8 cellular contexts compared by ENCODE assay signal in the genomic region with DNA sequence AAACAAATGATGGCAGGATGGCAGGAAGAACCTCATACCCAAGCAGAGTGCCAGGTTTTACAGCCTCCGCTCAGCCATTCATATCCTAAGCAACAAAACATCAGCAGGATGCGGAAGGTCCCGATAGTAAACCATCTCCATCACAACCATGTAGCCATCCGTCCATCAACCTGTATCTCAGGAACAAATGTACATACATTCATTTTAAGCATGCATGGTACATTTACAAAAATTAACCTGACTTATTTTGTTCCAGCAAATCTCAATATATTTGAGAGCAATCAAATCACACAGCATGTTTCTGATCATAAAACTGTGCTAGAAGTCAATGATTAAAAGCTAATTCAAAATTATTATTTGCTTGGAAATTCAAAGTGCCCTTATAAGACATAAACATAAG. TPM values are rescaled to one million over a fixed set of nuclear protein-coding genes. Genes with fewer than 3 reads are reported as not detected.
DNase-seq lines count a peak whose midpoint lies in the region; ATAC-seq and TF ChIP-seq lines count a peak whose summit lies in the region.
"Not testable (repeated sequence)": the region's sequence is repeated elsewhere in the genome, so short reads cannot be mapped to it uniquely, and the experiment has no call there.
"Had no signal": no experiment of that assay in that cellular context is flagged by ENCODE, and none has a peak within 500 bp of the region (broad histone marks: within the 10 kb centered on the region; RNA-seq: fewer than 3 reads in every experiment).

A gene (minus strand): TSS at position 101 of the 400 bp plus-strand sequence. CDS start 0 bp downstream, at position 101.

- not testable (repeated sequence) for ATAC-seq in HCT116, T-helper 17 cell

- H3K36me3 ChIP-seq in HCT116 (ENCODE audit: control insufficient read depth in 1 of 2, insufficient read depth in 2 of 2, low read length in 2 of 2); endodermal cell (ENCODE audit: control insufficient read depth, insufficient read depth, low read length); neural cell (ENCODE audit: insufficient read depth, low read length): not testable (repeated sequence)

- not testable (repeated sequence) for H3K9me2 ChIP-seq in HCT116 (ENCODE audit: insufficient read depth); neural cell (ENCODE audit: insufficient read depth, low read length)

- not testable (repeated sequence) for H3K4me3 Mint-ChIP-seq in T-helper 17 cell; activated T-helper 2 cell treated with anti-CD3 and anti-CD28 coated beads, Interferon-gamma antibody, Interleukin-2, Interleukin-4, amounts not matched to agents 10 μg/mL and 5 μg/mL and 100 μg/mL, durations not matched to agents 14 hours and 24 hours and 36 hours (ENCODE audit: low read depth)
- H3K4me3 Mint-ChIP-seq in endodermal cell: peak within 1 kb of the TSS; percentile 21

- RAD21 ChIA-PET in HCT116 (lab: Charles Lee; ENCODE audit: low non-redundant PET in 1 of 2, low total read pairs in 2 of 2, uncharacterized antibody in 2 of 2, unreplicated experiment in 2 of 2): not testable (repeated sequence)

- CTCF ChIA-PET in HCT116 (lab: Charles Lee): not testable (repeated sequence)

- H3K9me3 Mint-ChIP-seq in activated T-helper 2 cell treated with anti-CD3 and anti-CD28 coated beads, Interferon-gamma antibody, Interleukin-2, Interleukin-4, amounts not matched to agents 10 μg/mL and 5 μg/mL and 100 μg/mL, durations not matched to agents 14 hours and 24 hours and 36 hours; endodermal cell: not testable (repeated sequence)

- not testable (repeated sequence) for TF ChIP-seq EP300 in neural cell (conservative IDR thresholded peaks at IDR 0.05; ENCODE audit: poor library complexity, severe bottlenecking)

- TSS peak; percentile 80 for BruUV-seq in HCT116 (replicated peaks; lab: Mats Ljungman, UMichigan)

- H3K27me3 ChIP-seq in HCT116 (ENCODE audit: insufficient read depth, low read length); endodermal cell (ENCODE audit: control insufficient read depth, insufficient read depth, low read length, poor library complexity, severe bottlenecking); neural cell (ENCODE audit: insufficient read depth, low read depth, low read length): not testable (repeated sequence)

- no CpG with 5 or more reads among the region's 4 CpGs for WGBS in endodermal cell (ENCODE audit: insufficient coverage in 1 of 2, insufficient read length in 1 of 2), 2 experiments
- no CpG with 5 or more reads among the region's 4 CpGs for WGBS in lower leg skin, 2 donors

- H4K20me1 ChIP-seq in HCT116 (ENCODE audit: insufficient read depth); neural cell (ENCODE audit: insufficient read depth): not testable (repeated sequence)

- H3K4me1 Mint-ChIP-seq in T-helper 17 cell; activated T-helper 2 cell treated with anti-CD3 and anti-CD28 coated beads, Interferon-gamma antibody, Interleukin-2, Interleukin-4, amounts not matched to agents 10 μg/mL and 5 μg/mL and 100 μg/mL, durations not matched to agents 14 hours and 24 hours and 36 hours (ENCODE audit: low read depth); endodermal cell: not testable (repeated sequence)

- not testable (repeated sequence) for H3K27me3 Mint-ChIP-seq in T-helper 17 cell; activated T-helper 2 cell treated with anti-CD3 and anti-CD28 coated beads, Interferon-gamma antibody, Interleukin-2, Interleukin-4, amounts not matched to agents 10 μg/mL and 5 μg/mL and 100 μg/mL, durations not matched to agents 14 hours and 24 hours and 36 hours (ENCODE audit: low read depth); endodermal cell (ENCODE audit: insufficient read depth)

- not testable (repeated sequence) for H2AFZ ChIP-seq in HCT116 (ENCODE audit: low read depth, low read length, poor library complexity, severe bottlenecking); neural cell (ENCODE audit: low read depth, low read length)

- DNase-seq in HCT116 (ENCODE audit: low read depth, low spot score); T-helper 17 cell; activated T-helper 2 cell treated with anti-CD3 and anti-CD28 coated beads, Interferon-gamma antibody, Interleukin-2, Interleukin-4, amounts not matched to agents 10 μg/mL and 5 μg/mL and 100 μg/mL, durations not matched to agents 14 hours and 24 hours and 36 hours (ENCODE audit: low spot score); endodermal cell; lower leg skin (ENCODE audit: low spot score in 2 of 2); ureter (ENCODE audit: low spot score): not testable (repeated sequence)

- intact Hi-C loops in HCT116 (cut with micrococcal nuclease); activated T-helper 2 cell treated with anti-CD3 and anti-CD28 coated beads, Interferon-gamma antibody, Interleukin-2, Interleukin-4, amounts not matched to agents 10 μg/mL and 5 μg/mL and 100 μg/mL, durations not matched to agents 14 hours and 24 hours and 36 hours (cut with micrococcal nuclease); lower leg skin (cut with DNase I; ENCODE audit: low total_unique reads): not testable (repeated sequence)

- not testable (repeated sequence) for H3K4me1 ChIP-seq in HCT116 (ENCODE audit: control insufficient read depth in 1 of 2, insufficient read depth in 2 of 2, low read length in 2 of 2); endodermal cell (ENCODE audit: control insufficient read depth, insufficient read depth, low read length)

- not testable (repeated sequence) for TF ChIP-seq RAD21 in HCT116 (IDR thresholded peaks at IDR 0.05; ENCODE audit: low read depth); neural cell (conservative IDR thresholded peaks at IDR 0.05)

- H3K9me3 ChIP-seq in HCT116 (ENCODE audit: control insufficient read depth in 1 of 2, insufficient read depth in 1 of 2, low read depth in 1 of 2, low read length in 2 of 2); T-helper 17 cell (ENCODE audit: control insufficient read depth, low read length, poor library complexity, severe bottlenecking); endodermal cell (ENCODE audit: control insufficient read depth, low read length); neural cell (ENCODE audit: low read length): not testable (repeated sequence)

- H3K4me2 ChIP-seq in HCT116 (ENCODE audit: low read length); neural cell (ENCODE audit: low read length): not testable (repeated sequence)

- not testable (repeated sequence) for H3K27ac ChIP-seq in HCT116 (ENCODE audit: low read depth, low read length); endodermal cell (ENCODE audit: low read depth, low read length); neural cell (ENCODE audit: low read length)

- H3K79me2 ChIP-seq in HCT116 (ENCODE audit: insufficient read depth, low read length); neural cell (replicated peaks; ENCODE audit: insufficient read depth, low read length): not testable (repeated sequence)

- not testable (repeated sequence) for H3K27ac Mint-ChIP-seq in T-helper 17 cell; activated T-helper 2 cell treated with anti-CD3 and anti-CD28 coated beads, Interferon-gamma antibody, Interleukin-2, Interleukin-4, amounts not matched to agents 10 μg/mL and 5 μg/mL and 100 μg/mL, durations not matched to agents 14 hours and 24 hours and 36 hours; endodermal cell

- not testable (repeated sequence) for H3K4me3 ChIP-seq in HCT116 (replicated peaks in 1 of 2; ENCODE audit: low read depth in 1 of 2, low read length in 2 of 2); endodermal cell (ENCODE audit: low read length); lower leg skin (ENCODE audit: low read depth, poor library complexity, severe bottlenecking); neural cell (ENCODE audit: low read length)

- not testable (repeated sequence) for TF ChIP-seq POLR2A in HCT116 (IDR thresholded peaks at IDR 0.05; ENCODE audit: borderline replicate concordance, extremely low read depth, insufficient read depth, insufficient read length); lower leg skin (IDR thresholded peaks at IDR 0.05)

- not testable (repeated sequence) for H3K9ac ChIP-seq in HCT116 (ENCODE audit: low read length); endodermal cell (ENCODE audit: extremely low read depth, low read length, poor library complexity, severe bottlenecking); neural cell (ENCODE audit: low read length)

- not testable (repeated sequence) for H3K36me3 Mint-ChIP-seq in T-helper 17 cell (ENCODE audit: low read depth); activated T-helper 2 cell treated with anti-CD3 and anti-CD28 coated beads, Interferon-gamma antibody, Interleukin-2, Interleukin-4, amounts not matched to agents 10 μg/mL and 5 μg/mL and 100 μg/mL, durations not matched to agents 14 hours and 24 hours and 36 hours (ENCODE audit: low read depth); endodermal cell (ENCODE audit: low read depth)

- POLR2A ChIA-PET in HCT116 (lab: Charles Lee): not testable (repeated sequence)

- TF ChIP-seq CTCF in HCT116 (IDR thresholded peaks at IDR 0.05 in 2 of 3, conservative IDR thresholded peaks at IDR 0.05 in 1 of 3; ENCODE audit: borderline replicate concordance in 1 of 3, insufficient read depth in 1 of 3, low read depth in 2 of 3, low read length in 2 of 3); endodermal cell (conservative IDR thresholded peaks at IDR 0.05); lower leg skin (IDR thresholded peaks at IDR 0.05); neural cell (IDR thresholded peaks at IDR 0.05; ENCODE audit: poor library complexity, severe bottlenecking): not testable (repeated sequence)

- not testable (repeated sequence) for H3F3A ChIP-seq in neural cell (ENCODE audit: insufficient read depth, low read length, poor library complexity, severe bottlenecking)

RNA-seq across cellular contexts. Expression of the gene that starts here (rescaled TPM):
- total RNA-seq in HCT116 (2021; ENCODE audit: unreplicated experiment) (9.3 TPM), T-helper 17 cell (10 to 100 TPM; 12.3 to 13.9 TPM), endodermal cell (1 to 10 TPM in 1 of 2 donors, under 1 TPM in 1; 0.75 to 3.7 TPM), lower leg skin (10 to 100 TPM in 3 of 4 donors, 1 to 10 TPM in 1; 2.5 to 22.8 (median 11.4) TPM), ureter (15.6 TPM)
- polyA plus RNA-seq in HCT116 (2012): 9.8 and 13.8 TPM in 2 replicates
- total RNA-seq in activated T-helper 2 cell treated with anti-CD3 and anti-CD28 coated beads, Interferon-gamma antibody, Interleukin-2, Interleukin-4, amounts not matched to agents 10 μg/mL and 5 μg/mL and 100 μg/mL, durations not matched to agents 14 hours and 24 hours and 36 hours: 13.8 and 16.0 TPM in 2 replicates
- polyA plus RNA-seq in endodermal cell (2013, experiment 1 of 2): 25.9 TPM
- polyA plus RNA-seq in endodermal cell (2013, experiment 2 of 2): 19.9 TPM
- polyA plus RNA-seq in neural cell: 1.5 and 27.2 TPM in 2 replicates
- polyA minus RNA-seq in neural cell: not detected in 2 replicates
- polyA plus RNA-seq: CD14-positive monocyte had no signal
